Comparison of ENCODE assay signal across 11 cellular contexts in genomic region chr13:99464441-99464949, GRCh38. TPM values are rescaled to one million over a fixed set of nuclear protein-coding genes. Genes with fewer than 3 reads are reported as not detected.
A peak's percentile ranks its signal among the peaks of the same experiment; 100 is the strongest.
DNase-seq lines count a peak whose midpoint lies in the region; ATAC-seq lines count a peak whose summit lies in the region.
"Had no signal": no experiment of that assay in that cellular context is flagged by ENCODE, and none has a peak within 500 bp of the region (broad histone marks: within the 10 kb centered on the region; RNA-seq: fewer than 3 reads in every experiment).

No MANE protein-coding gene starts in this region.

- no peak for DNase-seq in activated T-cell treated with anti-CD3 and anti-CD28 coated beads, Interleukin-2, amount 50 U/mL, for 72 hours
- DNase-seq in activated T-cell treated with anti-CD3 and anti-CD28 coated beads, Interleukin-2, amount 50 U/mL, for 48 hours, result no peak
- DNase-seq in T-cell (peak in 2 of 34 experiments; percentile 4 to 22), fibroblast of gingiva (ENCODE audit: low read depth) (peak; percentile 84), NCI-H187 treated with DMSO at 0.1 percent for 48 hours (lab: John Stamatoyannopoulos, UW) (no peak), OCI-M1 (lab: John Stamatoyannopoulos, UW) (no peak), pons (ENCODE audit: low spot score) (no peak)
- no peak for DNase-seq in stimulated activated naive CD8-positive, alpha-beta T cell treated with anti-CD3 and anti-CD28 coated beads, Interleukin-15, amount 100 ng/mL, for 72 hours
- DNase-seq: NCI-H2081 treated with DMSO at 0.1 percent for 48 hours; SHP77 treated with DMSO at 0.1 percent for 48 hours; stimulated activated naive CD4-positive, alpha-beta T cell treated with Interleukin-2 at 50 U/mL for 16 hours had no signal

- peaks cover 9% of the 10 kb centered on the region for H3K27me3 Mint-ChIP-seq in activated T-cell treated with anti-CD3 and anti-CD28 coated beads, Interleukin-2, amount 50 U/mL, for 72 hours (ENCODE audit: low read depth)
- no peaks in the 10 kb centered on the region for H3K27me3 Mint-ChIP-seq in T-cell
- H3K27me3 Mint-ChIP-seq in stimulated activated naive CD8-positive, alpha-beta T cell treated with anti-CD3 and anti-CD28 coated beads, Interleukin-15, amount 100 ng/mL, for 72 hours, result peaks cover 7% of the 10 kb centered on the region

- peaks cover 0 to 4% of the 10 kb centered on the region in 2 donors for H3K9me3 Mint-ChIP-seq in activated T-cell treated with anti-CD3 and anti-CD28 coated beads, Interleukin-2, amount 50 U/mL, for 72 hours
- no peaks in the 10 kb centered on the region for H3K9me3 Mint-ChIP-seq in T-cell
- peaks cover 0 to 4% of the 10 kb centered on the region in 2 donors for H3K9me3 Mint-ChIP-seq in stimulated activated naive CD8-positive, alpha-beta T cell treated with anti-CD3 and anti-CD28 coated beads, Interleukin-15, amount 100 ng/mL, for 72 hours

- peaks cover 2 to 5% of the 10 kb centered on the region in 2 donors for H3K36me3 Mint-ChIP-seq in activated T-cell treated with anti-CD3 and anti-CD28 coated beads, Interleukin-2, amount 50 U/mL, for 72 hours (ENCODE audit: insufficient read depth in 2 of 2)
- peaks cover 8% of the 10 kb centered on the region for H3K36me3 Mint-ChIP-seq in T-cell

- CTCF ChIA-PET in T-cell (lab: Charles Lee), result no interaction called here

- peak; percentile 72 to 82 for ATAC-seq in activated T-cell treated with anti-CD3 and anti-CD28 coated beads, Interleukin-2, amount 50 U/mL, for 72 hours (replicated peaks in 1 of 2)
- peak; percentile 74 to 87 (median 81) for ATAC-seq in T-cell (replicated peaks in 1 of 4)
- ATAC-seq in stimulated activated naive CD8-positive, alpha-beta T cell treated with anti-CD3 and anti-CD28 coated beads, Interleukin-15, amount 100 ng/mL, for 72 hours, result peak; percentile 48

- peak overlapping the region; percentile 96 for H3K27ac Mint-ChIP-seq in activated T-cell treated with anti-CD3 and anti-CD28 coated beads, Interleukin-2, amount 50 U/mL, for 72 hours
- peak overlapping the region; percentile 94 to 96 for H3K27ac Mint-ChIP-seq in T-cell
- H3K27ac Mint-ChIP-seq in stimulated activated naive CD8-positive, alpha-beta T cell treated with anti-CD3 and anti-CD28 coated beads, Interleukin-15, amount 100 ng/mL, for 72 hours, result peak overlapping the region; percentile 91 to 94

- H3K4me1 Mint-ChIP-seq in activated T-cell treated with anti-CD3 and anti-CD28 coated beads, Interleukin-2, amount 50 U/mL, for 72 hours (ENCODE audit: low read depth), result peaks cover 49% of the 10 kb centered on the region
- H3K4me1 Mint-ChIP-seq in T-cell, result peaks cover 30 to 42% (median 36%) of the 10 kb centered on the region in 3 donors
- H3K4me1 Mint-ChIP-seq in stimulated activated naive CD8-positive, alpha-beta T cell treated with anti-CD3 and anti-CD28 coated beads, Interleukin-15, amount 100 ng/mL, for 72 hours, result peaks cover 28% of the 10 kb centered on the region

- peak overlapping the region; percentile 71 to 82 for H3K4me3 Mint-ChIP-seq in activated T-cell treated with anti-CD3 and anti-CD28 coated beads, Interleukin-2, amount 50 U/mL, for 72 hours
- peak overlapping the region; percentile 15 to 68 (median 59) for H3K4me3 Mint-ChIP-seq in T-cell
- H3K4me3 Mint-ChIP-seq in stimulated activated naive CD8-positive, alpha-beta T cell treated with anti-CD3 and anti-CD28 coated beads, Interleukin-15, amount 100 ng/mL, for 72 hours, result peak overlapping the region; percentile 16 to 63

- POLR2A ChIA-PET in T-cell (lab: Charles Lee), result no interaction called here

RNA-seq across cellular contexts. Expression of gene TM9SF2, which starts 36.8 kb away (rescaled TPM):
- 10 to 100 TPM; 56.8 to 77.2 TPM for total RNA-seq in activated T-cell treated with anti-CD3 and anti-CD28 coated beads, Interleukin-2, amount 50 U/mL, for 72 hours
- total RNA-seq in T-cell, result 10 to 100 TPM; 43.2 to 54.0 (median 48.8) TPM
